11 cellular contexts compared by ENCODE assay signal in the genomic region with DNA sequence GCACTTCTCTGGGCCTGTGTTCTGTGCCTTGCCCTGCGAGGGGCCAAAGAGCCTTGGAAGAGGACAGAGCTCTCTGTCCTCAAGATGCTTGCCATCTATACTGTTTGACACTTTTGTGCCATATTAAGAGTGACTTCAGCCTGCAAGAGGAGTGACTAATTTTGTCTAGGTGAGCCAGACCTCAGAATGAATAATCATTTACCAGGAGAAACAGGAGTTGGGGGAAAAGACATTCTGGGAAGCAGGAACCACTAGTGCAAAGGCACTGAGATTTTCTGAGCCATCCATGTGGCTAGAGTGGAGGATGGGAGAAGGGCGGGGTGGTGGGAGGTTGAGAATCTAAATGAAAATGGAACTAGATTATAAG. TPM values are rescaled to one million over a fixed set of nuclear protein-coding genes. Genes with fewer than 3 reads are reported as not detected.
DNase-seq lines count a peak whose midpoint lies in the region; ATAC-seq and TF ChIP-seq lines count a peak whose summit lies in the region.
"Had no signal": no experiment of that assay in that cellular context is flagged by ENCODE, and none has a peak within 500 bp of the region (broad histone marks: within the 10 kb centered on the region; RNA-seq: fewer than 3 reads in every experiment).

No MANE protein-coding gene starts in this region.

- H3K27me3 ChIP-seq in ascending aorta = no peaks in the 10 kb centered on the region

- peak overlapping the region; percentile 90 to 99 for H3K4me3 ChIP-seq in ascending aorta

- no peaks in the 10 kb centered on the region for H3K36me3 ChIP-seq in ascending aorta

- TF ChIP-seq CTCF in ascending aorta (IDR thresholded peaks at IDR 0.05) = no peak

- intact Hi-C loops in ascending aorta (cut with DNase I) = loop anchor here (2.0 to 10.0 kb wide), 4 partner anchors 17 to 195 kb away; a partner anchor contains a TSS

- H3K4me1 ChIP-seq in ascending aorta = peaks cover 28 to 53% of the 10 kb centered on the region in 2 donors

- H3K27ac ChIP-seq in ascending aorta = peak overlapping the region; percentile 98 to 99

- no peak for ATAC-seq in GM19455 (IDR thresholded peaks at IDR 0.05; ENCODE audit: unreplicated experiment)
- no peak for ATAC-seq in HG02759 (IDR thresholded peaks at IDR 0.05; ENCODE audit: unreplicated experiment)
- no peak for ATAC-seq in HG03378 (IDR thresholded peaks at IDR 0.05; ENCODE audit: unreplicated experiment)

- DNase-seq in ELR (ENCODE audit: low read depth) (peak; percentile 45), ascending aorta (ENCODE audit: low spot score in 2 of 2) (no peak), glomerular visceral epithelial cell (ENCODE audit: extremely low spot score) (peak; percentile 52), renal cortical epithelial cell (ENCODE audit: low read depth) (peak; percentile 79)
- no peak for DNase-seq in activated CD4-positive, alpha-beta T cell treated with anti-CD3 and anti-CD28 coated beads, Interleukin-2, amount 50 U/mL, for 4 hours
- DNase-seq: activated naive CD4-positive, alpha-beta T cell treated with anti-CD3 and anti-CD28 coated beads, Interleukin-2, amount 10 ng/mL, durations not matched to agents 7 days and 5 days; DMS79 treated with DMSO at 0.1 percent for 48 hours; T-helper 9 cell had no signal

- no peaks in the 10 kb centered on the region for H3K9me3 ChIP-seq in ascending aorta

RNA-seq across cellular contexts. Expression of a gene that starts 1.9 kb away (rescaled TPM):
- total RNA-seq in ascending aorta = 3,012 TPM
- total RNA-seq in renal cortical epithelial cell = 591 and 645 TPM in 2 replicates

Comparison
In these comparisons a context has a peak if more than half of its experiments do, and no peak if none do; other contexts are left out.
1. DNase-seq: peak in ELR (single experiment), glomerular visceral epithelial cell (single experiment) and renal cortical epithelial cell (single experiment); none in ascending aorta (0 of 2) and activated CD4-positive, alpha-beta T cell treated with anti-CD3 and anti-CD28 coated beads, Interleukin-2, amount 50 U/mL, for 4 hours (0 of 2).